16 cellular contexts compared by ENCODE assay signal in the genomic region with DNA sequence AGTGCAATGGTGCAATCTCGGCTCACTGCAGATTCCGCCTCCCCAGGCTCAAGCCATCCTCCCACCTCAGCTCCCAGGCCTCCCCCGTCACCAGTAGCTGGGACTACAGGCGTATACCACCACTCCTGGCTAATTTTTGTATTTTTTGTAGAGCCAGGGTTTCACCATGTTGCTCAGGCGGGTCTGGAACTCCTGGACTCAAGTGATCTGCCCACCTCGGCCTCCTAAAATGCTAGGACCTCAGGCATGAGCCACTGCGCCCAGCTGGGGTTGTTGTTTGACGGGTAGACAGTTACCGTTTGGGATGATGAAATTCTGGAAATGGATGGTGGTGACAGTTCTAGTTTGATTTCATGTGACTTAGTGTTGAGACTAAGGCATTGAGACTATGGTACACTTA. TPM values are rescaled to one million over a fixed set of nuclear protein-coding genes. Genes with fewer than 3 reads are reported as not detected.
"Had no signal": no experiment of that assay in that cellular context is flagged by ENCODE, and none has a peak within 500 bp of the region (broad histone marks: within the 10 kb centered on the region; RNA-seq: fewer than 3 reads in every experiment).

No MANE protein-coding gene starts in this region.

- H3K27ac Mint-ChIP-seq: activated CD4-positive, alpha-beta memory T cell treated with anti-CD3 and anti-CD28 coated beads for 36 hours; activated naive CD4-positive, alpha-beta T cell treated with anti-CD3 and anti-CD28 coated beads, Interleukin-2, amount 50 U/mL, for 72 hours; activated T-helper 17 cell treated with anti-CD3 and anti-CD28 coated beads, Interleukin-2, amount 50 U/mL, for 72 hours; T-helper 2 cell treated with Interferon-gamma antibody and Interleukin-4, amounts not matched to agents 5 μg/mL and 100 μg/mL, for 36 hours had no signal

- H3K4me3 Mint-ChIP-seq: activated CD4-positive, alpha-beta memory T cell treated with anti-CD3 and anti-CD28 coated beads for 36 hours; activated T-helper 17 cell treated with anti-CD3 and anti-CD28 coated beads, Interleukin-2, amount 50 U/mL, for 72 hours; T-helper 2 cell treated with Interferon-gamma antibody and Interleukin-4, amounts not matched to agents 5 μg/mL and 100 μg/mL, for 36 hours had no signal

- H3K27me3 Mint-ChIP-seq: activated CD4-positive, alpha-beta memory T cell treated with anti-CD3 and anti-CD28 coated beads for 36 hours had no signal

- H3K27ac ChIP-seq: body of pancreas, SJSA1, testis had no signal

- H3K4me1 Mint-ChIP-seq: activated T-helper 17 cell treated with anti-CD3 and anti-CD28 coated beads, Interleukin-2, amount 50 U/mL, for 72 hours had no signal

- H3K27me3 ChIP-seq: body of pancreas, SJSA1, testis had no signal

- H3K36me3 ChIP-seq: SJSA1 had no signal

- DNase-seq: activated CD4-positive, alpha-beta memory T cell treated with anti-CD3 and anti-CD28 coated beads for 36 hours; amniotic stem cell; stimulated activated CD4-positive, alpha-beta T cell treated with anti-CD3 and anti-CD28 coated beads, Interleukin-4, amount 100 ng/mL, for 1 hour; stimulated activated CD8-positive, alpha-beta memory T cell treated with anti-CD3 and anti-CD28 coated beads, Interleukin-4, amount 100 ng/mL, for 48 hours; stimulated activated naive CD8-positive, alpha-beta T cell treated with anti-CD3 and anti-CD28 coated beads, Interleukin-15, Interleukin-2, amounts not matched to agents 100 U/mL and 50 U/mL, for 24 hours; SW 1271; testis had no signal

- H3K9me3 ChIP-seq: body of pancreas, testis had no signal

- H3K4me3 ChIP-seq: body of pancreas, SJSA1, testis had no signal

RNA-seq across cellular contexts. Expression of a gene that starts 15.3 kb away (rescaled TPM):
- total RNA-seq: activated CD4-positive, alpha-beta memory T cell treated with anti-CD3 and anti-CD28 coated beads for 36 hours; activated naive CD4-positive, alpha-beta T cell treated with anti-CD3 and anti-CD28 coated beads, Interleukin-2, amount 50 U/mL, for 72 hours; activated T-helper 17 cell treated with anti-CD3 and anti-CD28 coated beads, Interleukin-2, amount 50 U/mL, for 72 hours; body of pancreas; dermis microvascular lymphatic vessel endothelial cell; glomerular endothelial cell; osteoblast; pulmonary artery endothelial cell; SJSA1 had no signal

RNA-seq across cellular contexts. Expression of a gene that starts 40.7 kb away (rescaled TPM):
- total RNA-seq: activated CD4-positive, alpha-beta memory T cell treated with anti-CD3 and anti-CD28 coated beads for 36 hours; activated naive CD4-positive, alpha-beta T cell treated with anti-CD3 and anti-CD28 coated beads, Interleukin-2, amount 50 U/mL, for 72 hours; activated T-helper 17 cell treated with anti-CD3 and anti-CD28 coated beads, Interleukin-2, amount 50 U/mL, for 72 hours; body of pancreas; dermis microvascular lymphatic vessel endothelial cell; glomerular endothelial cell; osteoblast; pulmonary artery endothelial cell; SJSA1 had no signal
